1 cellular context compared by ENCODE assay signal in the genomic region with DNA sequence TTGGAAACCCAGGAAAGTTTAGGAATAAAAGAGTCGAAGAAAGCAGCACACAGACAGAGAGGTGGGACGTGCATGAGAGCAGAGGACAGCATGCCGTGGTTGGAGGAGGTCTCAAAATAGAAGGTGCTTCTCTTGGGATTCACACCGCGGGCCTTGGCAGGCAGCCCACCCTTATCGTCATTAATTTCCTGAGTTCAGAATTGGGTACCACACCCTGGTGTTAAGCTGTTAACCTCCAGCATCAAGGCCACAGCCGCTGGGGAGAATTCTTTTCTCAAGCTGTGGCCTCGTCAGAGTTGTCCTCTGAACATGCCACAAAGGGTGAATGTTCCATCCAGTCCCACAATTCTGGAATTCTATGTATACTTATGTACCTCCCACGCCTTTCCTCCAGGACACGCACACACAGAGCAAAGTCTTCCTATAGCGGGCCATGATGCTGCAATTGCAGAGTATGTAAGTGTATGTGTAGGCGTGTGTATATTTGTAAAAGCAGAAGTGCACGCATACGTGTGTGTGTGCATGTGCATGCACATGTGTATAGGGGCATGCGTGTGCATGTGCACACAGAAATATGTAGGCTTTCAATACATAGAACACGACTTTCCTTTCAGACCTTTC.
TF ChIP-seq lines count a peak whose summit lies in the region.

No MANE protein-coding gene starts in this region.

TF ChIP-seq in HCT116, 20 proteins besides CTCF, POLR2A, EP300 and RAD21 (continued from another document):
- TF ChIP-seq, protein P1, sequence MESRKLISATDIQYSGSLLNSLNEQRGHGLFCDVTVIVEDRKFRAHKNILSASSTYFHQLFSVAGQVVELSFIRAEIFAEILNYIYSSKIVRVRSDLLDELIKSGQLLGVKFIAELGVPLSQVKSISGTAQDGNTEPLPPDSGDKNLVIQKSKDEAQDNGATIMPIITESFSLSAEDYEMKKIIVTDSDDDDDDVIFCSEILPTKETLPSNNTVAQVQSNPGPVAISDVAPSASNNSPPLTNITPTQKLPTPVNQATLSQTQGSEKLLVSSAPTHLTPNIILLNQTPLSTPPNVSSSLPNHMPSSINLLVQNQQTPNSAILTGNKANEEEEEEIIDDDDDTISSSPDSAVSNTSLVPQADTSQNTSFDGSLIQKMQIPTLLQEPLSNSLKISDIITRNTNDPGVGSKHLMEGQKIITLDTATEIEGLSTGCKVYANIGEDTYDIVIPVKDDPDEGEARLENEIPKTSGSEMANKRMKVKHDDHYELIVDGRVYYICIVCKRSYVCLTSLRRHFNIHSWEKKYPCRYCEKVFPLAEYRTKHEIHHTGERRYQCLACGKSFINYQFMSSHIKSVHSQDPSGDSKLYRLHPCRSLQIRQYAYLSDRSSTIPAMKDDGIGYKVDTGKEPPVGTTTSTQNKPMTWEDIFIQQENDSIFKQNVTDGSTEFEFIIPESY (IDR thresholded peaks at IDR 0.05; ENCODE audit: extremely low read depth, insufficient replicate concordance, low read length) = no peak
- TF ChIP-seq JUND (IDR thresholded peaks at IDR 0.05) (no peak), SRF (IDR thresholded peaks at IDR 0.05; ENCODE audit: low read depth) (no peak)
TF ChIP-seq in HCT116: peak in this region for 0.
